In the genomic region with DNA sequence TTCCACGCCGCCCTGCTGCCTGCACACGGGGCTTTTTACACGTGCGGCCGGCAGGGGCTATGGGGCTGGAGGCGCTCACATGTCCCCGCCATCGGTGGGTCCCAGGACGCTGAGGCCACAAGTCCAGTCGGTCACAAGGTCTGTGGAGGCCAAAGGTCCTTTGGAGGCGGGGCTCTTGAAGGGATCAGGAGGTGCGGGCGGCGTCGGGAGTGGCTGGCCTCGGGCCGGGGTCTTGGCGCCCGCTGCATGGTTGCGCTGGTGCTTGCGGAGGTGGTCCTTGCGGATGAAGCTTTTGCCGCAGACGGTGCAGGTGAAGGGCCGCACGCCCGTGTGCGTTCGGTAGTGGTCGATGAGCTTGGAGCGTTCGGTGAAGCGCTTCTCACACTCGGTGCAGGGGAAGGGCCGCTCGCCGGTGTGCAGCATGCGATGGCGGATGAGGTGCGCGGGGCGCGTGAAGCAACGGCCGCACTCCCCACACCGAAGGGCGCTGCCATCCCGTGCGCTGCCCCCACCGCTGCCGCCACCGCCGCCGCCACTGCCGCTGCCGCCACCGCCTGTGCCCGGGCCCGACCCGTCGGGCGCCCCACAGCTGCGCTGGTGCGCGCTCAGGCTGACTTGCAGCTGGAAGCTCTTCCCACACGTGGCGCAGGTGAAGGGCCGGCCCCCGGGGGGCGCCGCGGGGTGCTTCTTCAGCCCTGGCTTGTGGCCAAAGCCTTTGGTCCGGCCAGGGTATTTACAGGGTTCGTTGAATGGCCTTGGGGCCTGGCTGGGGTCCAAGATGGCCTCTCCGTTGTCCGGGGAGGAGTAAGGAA, we compare ENCODE assay signal across 22 cellular contexts. TPM values are rescaled to one million over a fixed set of nuclear protein-coding genes. Genes with fewer than 3 reads are reported as not detected.
DNase-seq lines count a peak whose midpoint lies in the region; ATAC-seq and TF ChIP-seq lines count a peak whose summit lies in the region.
"Had no signal": no experiment of that assay in that cellular context is flagged by ENCODE, and none has a peak within 500 bp of the region (broad histone marks: within the 10 kb centered on the region; RNA-seq: fewer than 3 reads in every experiment).

No MANE protein-coding gene starts in this region.

- no peaks in the 10 kb centered on the region for H3K9me2 ChIP-seq in DOHH2 (replicated peaks; ENCODE audit: control insufficient read depth, low read length)

- no peak for ATAC-seq in GM21447 (IDR thresholded peaks at IDR 0.05; ENCODE audit: unreplicated experiment)
- ATAC-seq: activated CD4-positive, alpha-beta T cell treated with anti-CD3 and anti-CD28 coated beads for 36 hours; T-helper 17 cell had no signal

- H3K36me3 Mint-ChIP-seq in H9 (ENCODE audit: insufficient read depth in 1 of 3, low read depth in 3 of 3) (peaks cover 60 to 86% (median 71%) of the 10 kb centered on the region in 3 experiments), osteocyte (ENCODE audit: unreplicated experiment) (peaks cover 69% of the 10 kb centered on the region)

- no peak overlapping the region for H4K5ac ChIP-seq in H9 (ENCODE audit: insufficient read length, low read depth, low read length)

- H3K9me3 ChIP-seq in DOHH2 (ENCODE audit: control insufficient read depth, insufficient read depth, low read length) = no peaks in the 10 kb centered on the region
- no peaks in the 10 kb centered on the region for H3K9me3 ChIP-seq in H9 (ENCODE audit: control insufficient read depth, low read depth, low read length)
- no peaks in the 10 kb centered on the region for H3K9me3 ChIP-seq in thyroid gland
- H3K9me3 ChIP-seq: suprapubic skin had no signal

- H3K23me2 ChIP-seq in H9 (ENCODE audit: insufficient read length, low read depth, low read length, poor library complexity, severe bottlenecking) = no peaks in the 10 kb centered on the region

- H3K9me3 Mint-ChIP-seq in H9 (peaks cover 19 to 28% of the 10 kb centered on the region in 2 experiments), osteocyte (ENCODE audit: unreplicated experiment) (peaks cover 14% of the 10 kb centered on the region)

- DNase-seq in H9 = no peak
- DNase-seq in epithelial cell of proximal tubule (ENCODE audit: low read depth) = no peak
- DNase-seq in osteocyte (ENCODE audit: extremely low spot score, unreplicated experiment) = peak; percentile 85
- no peak for DNase-seq in NCI-H82 (lab: John Stamatoyannopoulos, UW)
- DNase-seq in thyroid gland = no peak
- DNase-seq in NCI-H1092 (lab: John Stamatoyannopoulos, UW) = no peak
- DNase-seq: activated CD4-positive, alpha-beta T cell treated with anti-CD3 and anti-CD28 coated beads for 36 hours; activated naive CD4-positive, alpha-beta T cell treated with anti-CD3 and anti-CD28 coated beads, Interleukin-2, amount 10 ng/mL, durations not matched to agents 7 days and 5 days; aorta; C1 segment of cervical spinal cord; caudate nucleus; NCI-H2171 treated with DMSO at 0.1 percent for 48 hours; NCI-H526; stimulated activated CD4-positive, alpha-beta T cell treated with anti-CD3 and anti-CD28 coated beads, Interleukin-2, amount 100 ng/mL, for 24 hours; T-helper 17 cell had no signal

- H3K36me3 ChIP-seq in DOHH2 (ENCODE audit: control insufficient read depth, low read length) (peaks cover 74% of the 10 kb centered on the region), thyroid gland (peaks cover 30 to 45% of the 10 kb centered on the region in 2 donors)

- TF ChIP-seq POLR2A in thyroid gland (IDR thresholded peaks at IDR 0.05) = no peak

- H4K20me1 ChIP-seq in DOHH2 (ENCODE audit: control insufficient read depth, insufficient read depth, low read depth, low read length) = no peaks in the 10 kb centered on the region; the same call in 1 of the 2 replicates
- H4K20me1 ChIP-seq in H9 (ENCODE audit: control insufficient read depth, insufficient read depth, insufficient read length) = no peaks in the 10 kb centered on the region

- intact Hi-C loops in thyroid gland (cut with DNase I) = no loop called here

- H2BK15ac ChIP-seq in H9 (ENCODE audit: low read depth, low read length) = no peak overlapping the region

- H3K27ac ChIP-seq in DOHH2 (ENCODE audit: low read depth, low read length) (no peak overlapping the region), H9 (ENCODE audit: insufficient read length, low read depth, low read length) (no peak overlapping the region), thyroid gland (no peak overlapping the region)
- H3K27ac ChIP-seq: KMS-11, skin epidermis, suprapubic skin had no signal

- H3K4me1 ChIP-seq in DOHH2 (ENCODE audit: control insufficient read depth, low read length) = no peaks in the 10 kb centered on the region
- no peaks in the 10 kb centered on the region; the same call in 1 of the 2 replicates for H3K4me1 ChIP-seq in H9 (ENCODE audit: insufficient read depth, low read length)
- no peaks in the 10 kb centered on the region for H3K4me1 ChIP-seq in thyroid gland
- H3K4me1 ChIP-seq: suprapubic skin had no signal

- H3K4me3 ChIP-seq in DOHH2 (ENCODE audit: low read length) (no peak overlapping the region), epithelial cell of proximal tubule (ENCODE audit: low read depth, low read length) (no peak overlapping the region), thyroid gland (replicated peaks in 1 of 3) (no peak overlapping the region)
- H3K4me3 ChIP-seq: skin epidermis, suprapubic skin had no signal

- H3K9ac ChIP-seq in H9 (ENCODE audit: extremely low read depth, insufficient read length, low read length) = no peak overlapping the region
- H3K9ac ChIP-seq: KMS-11 had no signal

- no peaks in the 10 kb centered on the region for H3F3A ChIP-seq in DOHH2 (ENCODE audit: control insufficient read depth, insufficient read depth)

- no peak overlapping the region for H2BK5ac ChIP-seq in H9 (ENCODE audit: insufficient read length, low read length)

- H3K27ac Mint-ChIP-seq in H9 (no peak overlapping the region), osteocyte (ENCODE audit: unreplicated experiment) (no peak overlapping the region)
- H3K27ac Mint-ChIP-seq: activated CD4-positive, alpha-beta T cell treated with anti-CD3 and anti-CD28 coated beads for 36 hours; activated naive CD4-positive, alpha-beta T cell treated with anti-CD3 and anti-CD28 coated beads, Interleukin-2, amount 10 ng/mL, durations not matched to agents 7 days and 5 days; activated T-helper 1 cell treated with anti-CD3 and anti-CD28 coated beads, Interleukin-12 subunit alpha, Interleukin-12 subunit beta, Interleukin-2, Interleukin-4 antibody, amounts not matched to agents 30 ng/mL and 10 ng/mL and 1 ng/mL, durations not matched to agents 14 hours and 24 hours and 36 hours; dendritic cell treated with granulocyte-macrophage colony-stimulating factor and Interleukin-4, amounts not matched to agents 40 ng/mL and 50 ng/mL, for 4 days; T-helper 17 cell had no signal

- no peak overlapping the region for H3K14ac ChIP-seq in H9 (ENCODE audit: insufficient read depth, low read length)

- no peak overlapping the region for H2BK20ac ChIP-seq in H9 (ENCODE audit: low read depth, low read length, poor library complexity, severe bottlenecking)

- no peaks in the 10 kb centered on the region for H3K79me1 ChIP-seq in H9 (ENCODE audit: insufficient read depth, low read depth, low read length, poor library complexity, severe bottlenecking)

- H3K4ac ChIP-seq in H9 (ENCODE audit: low read depth, low read length) = no peak overlapping the region

- no CpG with 5 or more reads among the region's 77 CpGs for WGBS in H9 (ENCODE audit: extremely low coverage, insufficient read length, low lambda C conversion rate)
- WGBS in thyroid gland, 2 donors = 95 to 97% methylated on average over 62 to 65 of the region's 77 CpGs

- peaks cover 2% of the 10 kb centered on the region for H3K27me3 Mint-ChIP-seq in H9 (ENCODE audit: low read depth)
- no peaks in the 10 kb centered on the region for H3K27me3 Mint-ChIP-seq in osteocyte (ENCODE audit: unreplicated experiment)
- H3K27me3 Mint-ChIP-seq: activated CD4-positive, alpha-beta T cell treated with anti-CD3 and anti-CD28 coated beads for 36 hours; activated naive CD4-positive, alpha-beta T cell treated with anti-CD3 and anti-CD28 coated beads, Interleukin-2, amount 10 ng/mL, durations not matched to agents 7 days and 5 days; dendritic cell treated with granulocyte-macrophage colony-stimulating factor and Interleukin-4, amounts not matched to agents 40 ng/mL and 50 ng/mL, for 4 days; T-helper 17 cell had no signal

- no peak overlapping the region for H2AFZ ChIP-seq in H9 (ENCODE audit: low read length)

- H3K23ac ChIP-seq in H9 (ENCODE audit: insufficient read length, low read depth, low read length) = no peak overlapping the region

- H3T11ph ChIP-seq in H9 (ENCODE audit: low read length) = no peak overlapping the region

- TF ChIP-seq CTCF in DOHH2 (IDR thresholded peaks at IDR 0.05; ENCODE audit: low read depth, low read length, poor library complexity, severe bottlenecking) (peak; percentile 45), H9 (conservative IDR thresholded peaks at IDR 0.05) (peak; percentile 33; the same call in 1 of the 3 replicates), epithelial cell of proximal tubule (conservative IDR thresholded peaks at IDR 0.05; ENCODE audit: low read depth, low read length) (peak; percentile 9), osteocyte (IDR thresholded peaks at IDR 0.05) (no peak), thyroid gland (IDR thresholded peaks at IDR 0.05) (no peak)

- H2AK5ac ChIP-seq in H9 (ENCODE audit: insufficient read length, low read length) = no peak overlapping the region

- H3K79me2 ChIP-seq in DOHH2 (ENCODE audit: control insufficient read depth, low read length) (peaks cover 3% of the 10 kb centered on the region; the same call in 1 of the 2 replicates), H9 (ENCODE audit: insufficient read depth, low read length) (no peaks in the 10 kb centered on the region)

- no peak overlapping the region for H4K8ac ChIP-seq in H9 (replicated peaks; ENCODE audit: insufficient read length, low read depth, low read length)

- peaks cover 10 to 12% of the 10 kb centered on the region in 2 experiments for H3K4me1 Mint-ChIP-seq in H9
- H3K4me1 Mint-ChIP-seq in osteocyte (ENCODE audit: unreplicated experiment) = no peaks in the 10 kb centered on the region
- H3K4me1 Mint-ChIP-seq: activated CD4-positive, alpha-beta T cell treated with anti-CD3 and anti-CD28 coated beads for 36 hours; activated naive CD4-positive, alpha-beta T cell treated with anti-CD3 and anti-CD28 coated beads, Interleukin-2, amount 10 ng/mL, durations not matched to agents 7 days and 5 days had no signal

- H3K27me3 ChIP-seq in DOHH2 (ENCODE audit: control insufficient read depth, low read length) = no peaks in the 10 kb centered on the region
- H3K27me3 ChIP-seq in H9 (ENCODE audit: insufficient read depth, low read length) = no peaks in the 10 kb centered on the region
- no peaks in the 10 kb centered on the region for H3K27me3 ChIP-seq in thyroid gland
- H3K27me3 ChIP-seq: suprapubic skin had no signal

- no peak overlapping the region for H3K18ac ChIP-seq in H9 (ENCODE audit: insufficient read length, low read depth, low read length)

- no peak overlapping the region for H4K91ac ChIP-seq in H9 (ENCODE audit: insufficient read length, low read depth, low read length)

- no peak overlapping the region for H3K4me3 Mint-ChIP-seq in H9
- H3K4me3 Mint-ChIP-seq in osteocyte (ENCODE audit: unreplicated experiment) = no peak overlapping the region
- H3K4me3 Mint-ChIP-seq: activated CD4-positive, alpha-beta T cell treated with anti-CD3 and anti-CD28 coated beads for 36 hours; activated naive CD4-positive, alpha-beta T cell treated with anti-CD3 and anti-CD28 coated beads, Interleukin-2, amount 10 ng/mL, durations not matched to agents 7 days and 5 days; activated T-helper 1 cell treated with anti-CD3 and anti-CD28 coated beads, Interleukin-12 subunit alpha, Interleukin-12 subunit beta, Interleukin-2, Interleukin-4 antibody, amounts not matched to agents 30 ng/mL and 10 ng/mL and 1 ng/mL, durations not matched to agents 14 hours and 24 hours and 36 hours; dendritic cell treated with granulocyte-macrophage colony-stimulating factor and Interleukin-4, amounts not matched to agents 40 ng/mL and 50 ng/mL, for 4 days; T-helper 17 cell had no signal

- no peak overlapping the region for H3K4me2 ChIP-seq in DOHH2 (ENCODE audit: low read length)
- no peak overlapping the region for H3K4me2 ChIP-seq in H9 (ENCODE audit: insufficient read depth, insufficient read length, low read length)
- H3K4me2 ChIP-seq: KMS-11 had no signal

- no peak overlapping the region for H3K56ac ChIP-seq in H9 (ENCODE audit: insufficient read length, low read depth, low read length)

- no peak overlapping the region for H2BK12ac ChIP-seq in H9 (ENCODE audit: insufficient read length, low read depth, low read length)

- H2BK120ac ChIP-seq in H9 (ENCODE audit: low read depth, low read length, poor library complexity, severe bottlenecking) = no peak overlapping the region

RNA-seq across cellular contexts. Expression of gene ZNF777, which starts 13.7 kb away (rescaled TPM):
- total RNA-seq in H9 (2021) (15.6 and 15.9 TPM in 2 replicates), epithelial cell of proximal tubule (9.1 and 11.3 TPM in 2 replicates), osteocyte (16.3 and 17.1 TPM in 2 replicates), thyroid gland (10 to 100 TPM in 3 of 4 donors, 1 to 10 TPM in 1; 9.0 to 14.9 (median 12.1) TPM)

RNA-seq across cellular contexts. Expression of gene ZNF746, which starts 23.1 kb away (rescaled TPM):
- 25.6 and 26.7 TPM in 2 replicates for total RNA-seq in H9 (2021)
- 18.5 and 22.1 TPM in 2 replicates for total RNA-seq in epithelial cell of proximal tubule
- 19.1 and 20.5 TPM in 2 replicates for total RNA-seq in osteocyte
- 10 to 100 TPM; 19.5 to 27.7 (median 24.0) TPM for total RNA-seq in thyroid gland

Comparison
In these comparisons a context has a peak if more than half of its experiments do, and no peak if none do; other contexts are left out.
1. CTCF ChIP-seq: peak in DOHH2 (single experiment), H9 (single experiment) and epithelial cell of proximal tubule (single experiment); none in osteocyte (single experiment) and thyroid gland (0 of 6).